Comparison of ENCODE assay signal across 21 cellular contexts in genomic region chr17:40467281-40467867, GRCh38. TPM values are rescaled to one million over a fixed set of nuclear protein-coding genes. Genes with fewer than 3 reads are reported as not detected.
A peak's percentile ranks its signal among the peaks of the same experiment; 100 is the strongest.
DNase-seq lines count a peak whose midpoint lies in the region; ATAC-seq and TF ChIP-seq lines count a peak whose summit lies in the region.
"Had no signal": no experiment of that assay in that cellular context is flagged by ENCODE, and none has a peak within 500 bp of the region (broad histone marks: within the 10 kb centered on the region; RNA-seq: fewer than 3 reads in every experiment).

No MANE protein-coding gene starts in this region.

- H3K9me3 ChIP-seq in right cardiac atrium (ENCODE audit: control insufficient read depth, low read length): no peaks in the 10 kb centered on the region
- H3K9me3 ChIP-seq in left ventricle myocardium inferior (replicated peaks): no peaks in the 10 kb centered on the region
- H3K9me3 ChIP-seq in mesenchymal stem cell (ENCODE audit: control insufficient read depth, low read length): no peaks in the 10 kb centered on the region
- H3K9me3 ChIP-seq: BE2C had no signal

- no peak overlapping the region for H3K4me2 ChIP-seq in mesenchymal stem cell (ENCODE audit: low read length, poor library complexity, severe bottlenecking)
- H3K4me2 ChIP-seq: BLaER1 treated with 17β-estradiol and CSF1 and Interleukin-3, amounts not matched to agents 10 nM and 100 nM had no signal

- H3K14ac ChIP-seq in mesenchymal stem cell (ENCODE audit: low read length in 2 of 2): no peak overlapping the region

- H2BK12ac ChIP-seq in mesenchymal stem cell (ENCODE audit: low read length in 2 of 2): no peak overlapping the region

- H2BK5ac ChIP-seq in mesenchymal stem cell (ENCODE audit: low read depth, low read length, poor library complexity, severe bottlenecking): no peak overlapping the region

- H4K8ac ChIP-seq in mesenchymal stem cell (ENCODE audit: low read length): peak overlapping the region; percentile 16

- no peak overlapping the region for H3K4me3 Mint-ChIP-seq in osteocyte (ENCODE audit: unreplicated experiment)
- H3K4me3 Mint-ChIP-seq: CD14-positive monocyte; CD4-positive, alpha-beta T cell; CD8-positive, alpha-beta memory T cell had no signal

- H3K27me3 Mint-ChIP-seq in osteocyte (ENCODE audit: unreplicated experiment): no peaks in the 10 kb centered on the region
- H3K27me3 Mint-ChIP-seq: CD4-positive, alpha-beta T cell had no signal

- ATAC-seq in right cardiac atrium (no peak), GM19035 (IDR thresholded peaks at IDR 0.05; ENCODE audit: unreplicated experiment) (no peak)

- H2AFZ ChIP-seq in mesenchymal stem cell (ENCODE audit: low read depth, low read length): no peak overlapping the region
- H2AFZ ChIP-seq: GM23248 had no signal

- H3K4me1 ChIP-seq in right cardiac atrium (ENCODE audit: control insufficient read depth, insufficient read depth, low read length): no peaks in the 10 kb centered on the region
- peaks cover 11% of the 10 kb centered on the region for H3K4me1 ChIP-seq in left ventricle myocardium inferior
- peaks cover 13% of the 10 kb centered on the region for H3K4me1 ChIP-seq in mesenchymal stem cell (ENCODE audit: control insufficient read depth, insufficient read depth, low read depth, low read length)

- WGBS in right cardiac atrium: 89% methylated on average over 2 of the region's 2 CpGs
- 89% methylated on average over 2 of the region's 2 CpGs for WGBS in mesenchymal stem cell

- DNase-seq in right cardiac atrium (peak in 2 of 3 donors; percentile 17 to 30), left ventricle myocardium inferior (no peak), choroid plexus epithelial cell (ENCODE audit: low read depth) (peak; percentile 57), mesenchymal stem cell (no peak), osteocyte (ENCODE audit: extremely low spot score, unreplicated experiment) (no peak), SW 1271 (lab: John Stamatoyannopoulos, UW) (no peak)
- DNase-seq in stimulated activated naive CD4-positive, alpha-beta T cell treated with Interleukin-2 at 50 U/mL for 16 hours (lab: John Stamatoyannopoulos, UW): no peak
- DNase-seq: ACHN; AML-193; BE2C; CD4-positive, alpha-beta T cell; CD8-positive, alpha-beta memory T cell; DMS 273 treated with DMSO at 0.1 percent for 48 hours; DND-41; GM23248; H9 had no signal

- no peak overlapping the region for H3K23ac ChIP-seq in mesenchymal stem cell (ENCODE audit: low read length in 2 of 2)

- H3K4ac ChIP-seq in mesenchymal stem cell (ENCODE audit: low read depth in 1 of 2, low read length in 2 of 2): no peak overlapping the region

- no peak overlapping the region for H3K9ac ChIP-seq in mesenchymal stem cell (ENCODE audit: low read length)
- H3K9ac ChIP-seq: BLaER1 treated with 17β-estradiol and CSF1 and Interleukin-3, amounts not matched to agents 10 nM and 100 nM; GM23248 had no signal

- no peak overlapping the region for H3K18ac ChIP-seq in mesenchymal stem cell (ENCODE audit: low read depth in 1 of 2, low read length in 2 of 2)

- intact Hi-C loops in right cardiac atrium (cut with DNase I) (no loop called here), left ventricle myocardium inferior (cut with micrococcal nuclease) (no loop called here)

- H3K4me3 ChIP-seq in right cardiac atrium (ENCODE audit: low read length) (no peak overlapping the region), left ventricle myocardium inferior (no peak overlapping the region), choroid plexus epithelial cell (ENCODE audit: low read depth, low read length) (no peak overlapping the region), mesenchymal stem cell (ENCODE audit: insufficient read depth in 1 of 2, low read depth in 1 of 2, low read length in 2 of 2) (no peak overlapping the region)
- H3K4me3 ChIP-seq: BLaER1 treated with 17β-estradiol and CSF1 and Interleukin-3, amounts not matched to agents 10 nM and 100 nM; GM23248 had no signal

- H3K27ac ChIP-seq in right cardiac atrium (ENCODE audit: low read length): no peak overlapping the region
- H3K27ac ChIP-seq in left ventricle myocardium inferior (replicated peaks): no peak overlapping the region
- no peak overlapping the region for H3K27ac ChIP-seq in mesenchymal stem cell (ENCODE audit: low read length, poor library complexity, severe bottlenecking)
- H3K27ac ChIP-seq: 22Rv1; BLaER1 treated with 17β-estradiol and CSF1 and Interleukin-3, amounts not matched to agents 10 nM and 100 nM; GM23248 had no signal

- no peaks in the 10 kb centered on the region for H3K36me3 Mint-ChIP-seq in osteocyte (ENCODE audit: unreplicated experiment)
- H3K36me3 Mint-ChIP-seq: CD14-positive monocyte; CD8-positive, alpha-beta memory T cell had no signal

- H3K27me3 ChIP-seq in right cardiac atrium (ENCODE audit: control insufficient read depth, insufficient read depth) (no peaks in the 10 kb centered on the region), left ventricle myocardium inferior (ENCODE audit: low read depth) (peaks cover 18% of the 10 kb centered on the region), mesenchymal stem cell (ENCODE audit: control insufficient read depth in 1 of 2, insufficient read depth in 1 of 2, low read length in 2 of 2) (no peaks in the 10 kb centered on the region)
- H3K27me3 ChIP-seq: BE2C; BLaER1 treated with 17β-estradiol and CSF1 and Interleukin-3, amounts not matched to agents 10 nM and 100 nM had no signal

- H2BK15ac ChIP-seq in mesenchymal stem cell (ENCODE audit: low read depth, poor library complexity, severe bottlenecking): no peak overlapping the region

- no peak overlapping the region for H2AK5ac ChIP-seq in mesenchymal stem cell (ENCODE audit: low read length, severe bottlenecking)

- no peak overlapping the region for H2BK120ac ChIP-seq in mesenchymal stem cell (ENCODE audit: low read depth, low read length)

- no peaks in the 10 kb centered on the region for H3K36me3 ChIP-seq in left ventricle myocardium inferior
- no peaks in the 10 kb centered on the region for H3K36me3 ChIP-seq in mesenchymal stem cell (ENCODE audit: control insufficient read depth in 1 of 2, insufficient read depth in 2 of 2, low read depth in 1 of 2, low read length in 2 of 2)
- H3K36me3 ChIP-seq: BE2C; BLaER1 treated with 17β-estradiol and CSF1 and Interleukin-3, amounts not matched to agents 10 nM and 100 nM had no signal

- H3K79me1 ChIP-seq in mesenchymal stem cell (replicated peaks; ENCODE audit: low read length, poor library complexity, severe bottlenecking): no peaks in the 10 kb centered on the region

- no peaks in the 10 kb centered on the region for H3K9me3 Mint-ChIP-seq in osteocyte (ENCODE audit: unreplicated experiment)
- H3K9me3 Mint-ChIP-seq: CD14-positive monocyte; CD4-positive, alpha-beta T cell; CD8-positive, alpha-beta memory T cell had no signal

- H3K27ac Mint-ChIP-seq in osteocyte (ENCODE audit: unreplicated experiment): peak overlapping the region; percentile 27
- H3K27ac Mint-ChIP-seq: CD14-positive monocyte; CD4-positive, alpha-beta T cell; H9 had no signal

- TF ChIP-seq CTCF in left ventricle myocardium inferior (IDR thresholded peaks at IDR 0.05; ENCODE audit: borderline replicate concordance): no peak
- no peak for TF ChIP-seq CTCF in choroid plexus epithelial cell (conservative IDR thresholded peaks at IDR 0.05; ENCODE audit: low read depth, low read length)
- TF ChIP-seq CTCF in osteocyte (IDR thresholded peaks at IDR 0.05): no peak

- peaks cover 24% of the 10 kb centered on the region for H3K4me1 Mint-ChIP-seq in osteocyte (ENCODE audit: unreplicated experiment)
- H3K4me1 Mint-ChIP-seq: CD14-positive monocyte; CD8-positive, alpha-beta memory T cell had no signal

- H4K91ac ChIP-seq in mesenchymal stem cell (ENCODE audit: low read length): no peak overlapping the region

RNA-seq across cellular contexts. Expression of gene IGFBP4, which starts 24.1 kb away (rescaled TPM):
- total RNA-seq in right cardiac atrium (100 to 1,000 TPM; 159 to 510 (median 262) TPM), left ventricle myocardium inferior (130 TPM), osteocyte (2,074 and 2,132 TPM in 2 replicates)
- polyA plus RNA-seq in right cardiac atrium: 205 TPM
- polyA plus RNA-seq in mesenchymal stem cell (2013, experiment 1 of 2): 339 TPM
- 339 TPM for polyA plus RNA-seq in mesenchymal stem cell (2013, experiment 2 of 2)

RNA-seq across cellular contexts. Expression of gene TNS4, which starts 34.0 kb away (rescaled TPM):
- total RNA-seq in right cardiac atrium (under 1 TPM in 1 of 4 donors, not detected in 3; 0.14 TPM), left ventricle myocardium inferior (not detected), osteocyte (0.21 and 0.73 TPM in 2 replicates)
- not detected for polyA plus RNA-seq in right cardiac atrium
- not detected for polyA plus RNA-seq in mesenchymal stem cell (2013, experiment 1 of 2)
- 0.12 TPM for polyA plus RNA-seq in mesenchymal stem cell (2013, experiment 2 of 2)
- total RNA-seq: GM23248, H4 had no signal
- polyA plus RNA-seq: CD14-positive monocyte had no signal

RNA-seq across cellular contexts. Expression of gene TOP2A, which starts 49.7 kb away (rescaled TPM):
- 1 to 10 TPM in 3 of 4 donors, under 1 TPM in 1; 0.22 to 5.9 (median 3.2) TPM for total RNA-seq in right cardiac atrium
- polyA plus RNA-seq in right cardiac atrium: 0.70 TPM
- total RNA-seq in left ventricle myocardium inferior: 2.1 TPM
- polyA plus RNA-seq in mesenchymal stem cell (2013, experiment 1 of 2): 14.5 TPM
- 15.0 TPM for polyA plus RNA-seq in mesenchymal stem cell (2013, experiment 2 of 2)
- total RNA-seq in osteocyte: 41.9 and 43.3 TPM in 2 replicates

Comparison
In these comparisons a context has a peak if more than half of its experiments do, and no peak if none do; other contexts are left out.
1. DNase-seq: peak in right cardiac atrium (2 of 3) and choroid plexus epithelial cell (single experiment); none in left ventricle myocardium inferior (single experiment), mesenchymal stem cell (single experiment), osteocyte (single experiment), SW 1271 (0 of 2) and stimulated activated naive CD4-positive, alpha-beta T cell treated with Interleukin-2 at 50 U/mL for 16 hours (single experiment).